ENCODE assay signal across 11 cellular contexts in genomic region chr6:5905431-5906339, GRCh38.
DNase-seq lines count a peak whose midpoint lies in the region; TF ChIP-seq lines count a peak whose summit lies in the region.
"Had no signal": no experiment of that assay in that cellular context is flagged by ENCODE, and none has a peak within 500 bp of the region (broad histone marks: within the 10 kb centered on the region; RNA-seq: fewer than 3 reads in every experiment).

No MANE protein-coding gene starts in this region.

- intact Hi-C loops in testis (cut with DNase I; ENCODE audit: low total_unique reads) = no loop called here

- no peaks in the 10 kb centered on the region for H3K27me3 ChIP-seq in testis

- 64 to 70% methylated on average over 15 to 18 of the region's 18 CpGs for WGBS in testis, 2 donors

- DNase-seq in HS-5 (ENCODE audit: low read depth) = peak; percentile 39
- DNase-seq in brain pericyte (ENCODE audit: low read depth, low spot score) = peak; percentile 5
- peak; percentile 66 for DNase-seq in inferior parietal cortex (ENCODE audit: extremely low spot score)
- DNase-seq in testis = peak; percentile 73
- no peak for DNase-seq in 8988T
- DNase-seq in UCSD-AML1 (lab: John Stamatoyannopoulos, UW; ENCODE audit: unreplicated experiment) = no peak
- DNase-seq in GF-D8 (lab: John Stamatoyannopoulos, UW) = no peak
- DNase-seq in NCI-H2196 treated with DMSO at 0.1 percent for 48 hours (lab: John Stamatoyannopoulos, UW; ENCODE audit: unreplicated experiment) = no peak
- DNase-seq: activated CD4-positive, alpha-beta T cell treated with anti-CD3 and anti-CD28 coated beads for 1 hour; cortex of kidney; NCI-H1417 had no signal

- H3K4me1 ChIP-seq in testis = no peaks in the 10 kb centered on the region

- H3K9me3 ChIP-seq in testis = no peaks in the 10 kb centered on the region

- TF ChIP-seq CTCF in testis (IDR thresholded peaks at IDR 0.05) = no peak

- no peak overlapping the region for H3K4me3 ChIP-seq in testis

- H3K27ac ChIP-seq in testis = no peak overlapping the region

- no peak for TF ChIP-seq POLR2A in testis (IDR thresholded peaks at IDR 0.05)

- H3K36me3 ChIP-seq in testis (ENCODE audit: low read depth, missing control alignments) = no peaks in the 10 kb centered on the region

Comparison
In these comparisons a context has a peak if more than half of its experiments do, and no peak if none do; other contexts are left out.
1. DNase-seq: peak in HS-5 (single experiment), brain pericyte (single experiment), inferior parietal cortex (single experiment) and testis (single experiment); none in 8988T (single experiment), UCSD-AML1 (single experiment), GF-D8 (single experiment) and NCI-H2196 treated with DMSO at 0.1 percent for 48 hours (single experiment).